ENCODE assay signal across 32 cellular contexts in genomic region chr22:25156736-25157135, GRCh38. TPM values are rescaled to one million over a fixed set of nuclear protein-coding genes. Genes with fewer than 3 reads are reported as not detected.
"Had no signal": no experiment of that assay in that cellular context is flagged by ENCODE, and none has a peak within 500 bp of the region (broad histone marks: within the 10 kb centered on the region; RNA-seq: fewer than 3 reads in every experiment).

No MANE protein-coding gene starts in this region.

- H3K27ac ChIP-seq: colonic mucosa, parathyroid adenoma, right lobe of liver, upper lobe of left lung had no signal

- H3K4me3 Mint-ChIP-seq: activated CD4-positive, alpha-beta memory T cell treated with anti-CD3 and anti-CD28 coated beads, Interleukin-2, amount 10 ng/mL, durations not matched to agents 7 days and 5 days; activated CD4-positive, alpha-beta T cell treated with anti-CD3 and anti-CD28 coated beads, Interleukin-2, amount 10 ng/mL, durations not matched to agents 7 days and 5 days; activated T-cell treated with anti-CD3 and anti-CD28 coated beads, Interleukin-2, amount 50 U/mL, for 4 hours; activated T-helper 17 cell treated with anti-CD3 and anti-CD28 coated beads, Interleukin-2, amount 50 U/mL, for 72 hours; naive thymus-derived CD4-positive, alpha-beta T cell; neural crest cell; stimulated activated effector memory CD8-positive, alpha-beta T cell treated with anti-CD3 and anti-CD28 coated beads, Interleukin-12 subunit alpha, Interleukin-12 subunit beta, amount 100 ng/mL, for 72 hours; stimulated activated naive CD8-positive, alpha-beta T cell treated with anti-CD3 and anti-CD28 coated beads, Interleukin-15, amount 100 ng/mL, for 72 hours had no signal

- DNase-seq: activated CD4-positive, alpha-beta memory T cell treated with anti-CD3 and anti-CD28 coated beads, Interleukin-2, amount 10 ng/mL, durations not matched to agents 7 days and 5 days; activated CD4-positive, alpha-beta T cell treated with anti-CD3 and anti-CD28 coated beads for 1 hour; activated CD4-positive, alpha-beta T cell treated with anti-CD3 and anti-CD28 coated beads, Interleukin-2, amount 10 ng/mL, durations not matched to agents 7 days and 5 days; activated CD8-positive, alpha-beta memory T cell treated with anti-CD3 and anti-CD28 coated beads, Interleukin-2, amount 50 U/mL, for 48 hours; activated gamma-delta T cell treated with Interleukin-2 at 50 U/mL for 16 hours; activated naive CD4-positive, alpha-beta T cell treated with anti-CD3 and anti-CD28 coated beads, Interleukin-2, amount 50 U/mL, for 16 hours; activated T-cell treated with anti-CD3 and anti-CD28 coated beads, Interleukin-2, amount 50 U/mL, for 4 hours; amniotic stem cell; colonic mucosa; effector memory CD4-positive, alpha-beta T cell; hippocampal formation; naive thymus-derived CD4-positive, alpha-beta T cell; nucleus accumbens; right lobe of liver; SK-N-SH; small intestine; stimulated activated CD4-positive, alpha-beta T cell treated with anti-CD3 and anti-CD28 coated beads, Interleukin-4, amount 100 ng/mL, for 24 hours; stimulated activated naive CD8-positive, alpha-beta T cell treated with anti-CD3 and anti-CD28 coated beads, Interleukin-15, amount 100 ng/mL, for 72 hours; substantia nigra; T-helper 2 cell; upper lobe of left lung had no signal

- H3K36me3 ChIP-seq: colonic mucosa, right lobe of liver, upper lobe of left lung had no signal

- H3K4me2 ChIP-seq: SK-N-SH had no signal

- H3K4me1 Mint-ChIP-seq: activated CD4-positive, alpha-beta memory T cell treated with anti-CD3 and anti-CD28 coated beads, Interleukin-2, amount 10 ng/mL, durations not matched to agents 7 days and 5 days; activated CD4-positive, alpha-beta T cell treated with anti-CD3 and anti-CD28 coated beads, Interleukin-2, amount 10 ng/mL, durations not matched to agents 7 days and 5 days; activated T-helper 17 cell treated with anti-CD3 and anti-CD28 coated beads, Interleukin-2, amount 50 U/mL, for 72 hours had no signal

- H2AFZ ChIP-seq: parathyroid adenoma had no signal

- H3K27me3 ChIP-seq: colonic mucosa, right lobe of liver, upper lobe of left lung had no signal

- H3K36me3 Mint-ChIP-seq: stimulated activated effector memory CD8-positive, alpha-beta T cell treated with anti-CD3 and anti-CD28 coated beads, Interleukin-12 subunit alpha, Interleukin-12 subunit beta, amount 100 ng/mL, for 72 hours had no signal

- ATAC-seq: activated T-cell treated with anti-CD3 and anti-CD28 coated beads, Interleukin-2, amount 50 U/mL, for 4 hours; activated T-helper 17 cell treated with anti-CD3 and anti-CD28 coated beads, Interleukin-2, amount 50 U/mL, for 72 hours; naive thymus-derived CD4-positive, alpha-beta T cell; right lobe of liver; stimulated activated effector memory CD8-positive, alpha-beta T cell treated with anti-CD3 and anti-CD28 coated beads, Interleukin-12 subunit alpha, Interleukin-12 subunit beta, amount 100 ng/mL, for 72 hours; stimulated activated naive CD8-positive, alpha-beta T cell treated with anti-CD3 and anti-CD28 coated beads, Interleukin-15, amount 100 ng/mL, for 72 hours had no signal

- H3K79me2 ChIP-seq: parathyroid adenoma had no signal

- H3K4me3 ChIP-seq: colonic mucosa, lung, right lobe of liver, upper lobe of left lung had no signal

- H3K4me1 ChIP-seq: colonic mucosa, parathyroid adenoma had no signal

- H3K27me3 Mint-ChIP-seq: activated CD4-positive, alpha-beta memory T cell treated with anti-CD3 and anti-CD28 coated beads, Interleukin-2, amount 10 ng/mL, durations not matched to agents 7 days and 5 days; activated CD4-positive, alpha-beta T cell treated with anti-CD3 and anti-CD28 coated beads, Interleukin-2, amount 10 ng/mL, durations not matched to agents 7 days and 5 days; activated T-helper 17 cell treated with anti-CD3 and anti-CD28 coated beads, Interleukin-2, amount 50 U/mL, for 72 hours; naive thymus-derived CD4-positive, alpha-beta T cell; stimulated activated naive CD8-positive, alpha-beta T cell treated with anti-CD3 and anti-CD28 coated beads, Interleukin-15, amount 100 ng/mL, for 72 hours had no signal

- H3K9me3 Mint-ChIP-seq: activated CD4-positive, alpha-beta memory T cell treated with anti-CD3 and anti-CD28 coated beads, Interleukin-2, amount 10 ng/mL, durations not matched to agents 7 days and 5 days; activated CD4-positive, alpha-beta T cell treated with anti-CD3 and anti-CD28 coated beads, Interleukin-2, amount 10 ng/mL, durations not matched to agents 7 days and 5 days; activated T-cell treated with anti-CD3 and anti-CD28 coated beads, Interleukin-2, amount 50 U/mL, for 4 hours; activated T-helper 17 cell treated with anti-CD3 and anti-CD28 coated beads, Interleukin-2, amount 50 U/mL, for 72 hours; naive thymus-derived CD4-positive, alpha-beta T cell; neural crest cell; stimulated activated effector memory CD8-positive, alpha-beta T cell treated with anti-CD3 and anti-CD28 coated beads, Interleukin-12 subunit alpha, Interleukin-12 subunit beta, amount 100 ng/mL, for 72 hours; stimulated activated naive CD8-positive, alpha-beta T cell treated with anti-CD3 and anti-CD28 coated beads, Interleukin-15, amount 100 ng/mL, for 72 hours had no signal

- H3K9ac ChIP-seq: parathyroid adenoma, SK-N-SH had no signal

- H3K9me3 ChIP-seq: colonic mucosa, right lobe of liver, SK-N-SH, upper lobe of left lung had no signal

- H3K27ac Mint-ChIP-seq: activated CD4-positive, alpha-beta memory T cell treated with anti-CD3 and anti-CD28 coated beads, Interleukin-2, amount 10 ng/mL, durations not matched to agents 7 days and 5 days; activated CD4-positive, alpha-beta T cell treated with anti-CD3 and anti-CD28 coated beads, Interleukin-2, amount 10 ng/mL, durations not matched to agents 7 days and 5 days; activated T-helper 17 cell treated with anti-CD3 and anti-CD28 coated beads, Interleukin-2, amount 50 U/mL, for 72 hours; stimulated activated effector memory CD8-positive, alpha-beta T cell treated with anti-CD3 and anti-CD28 coated beads, Interleukin-12 subunit alpha, Interleukin-12 subunit beta, amount 100 ng/mL, for 72 hours had no signal

RNA-seq across cellular contexts. Expression of gene CRYBB3, which starts 42.9 kb away (rescaled TPM):
- total RNA-seq: activated T-helper 17 cell treated with anti-CD3 and anti-CD28 coated beads, Interleukin-2, amount 50 U/mL, for 72 hours; dermis microvascular lymphatic vessel endothelial cell; epithelial cell of proximal tubule; fibroblast of lung; fibroblast of villous mesenchyme; lung; naive thymus-derived CD4-positive, alpha-beta T cell; neural crest cell; pulmonary artery endothelial cell had no signal
- polyA plus RNA-seq: fibroblast of lung; keratinocyte; naive thymus-derived CD4-positive, alpha-beta T cell had no signal
